21 cellular contexts compared by ENCODE assay signal in genomic region chr10:13734151-13734550, GRCh38.
"Had no signal": no experiment of that assay in that cellular context is flagged by ENCODE, and none has a peak within 500 bp of the region (broad histone marks: within the 10 kb centered on the region; RNA-seq: fewer than 3 reads in every experiment).

No MANE protein-coding gene starts in this region.

- H2AFZ ChIP-seq: hepatocyte, parathyroid adenoma had no signal

- H3K9me3 Mint-ChIP-seq: activated naive CD4-positive, alpha-beta T cell treated with anti-CD3 and anti-CD28 coated beads, Interleukin-2, amount 50 U/mL, for 24 hours; activated naive CD8-positive, alpha-beta T cell treated with anti-CD3 and anti-CD28 coated beads, Interleukin-2, amount 50 U/mL, for 24 hours; activated T-helper 2 cell treated with anti-CD3 and anti-CD28 coated beads, Interferon-gamma antibody, Interleukin-2, Interleukin-4, amounts not matched to agents 10 μg/mL and 5 μg/mL and 100 μg/mL, durations not matched to agents 14 hours and 24 hours and 36 hours; effector memory CD8-positive, alpha-beta T cell; T-helper 2 cell treated with Interferon-gamma antibody and Interleukin-4, amounts not matched to agents 5 μg/mL and 100 μg/mL, for 36 hours had no signal

- H3K79me2 ChIP-seq: hepatocyte, parathyroid adenoma had no signal

- H3K4me2 ChIP-seq: hepatocyte had no signal

- H3K36me3 Mint-ChIP-seq: activated CD8-positive, alpha-beta memory T cell treated with anti-CD3 and anti-CD28 coated beads, Interleukin-2, amount 10 ng/mL, durations not matched to agents 7 days and 5 days; activated naive CD4-positive, alpha-beta T cell treated with anti-CD3 and anti-CD28 coated beads, Interleukin-2, amount 50 U/mL, for 24 hours had no signal

- H3K4me1 ChIP-seq: gastroesophageal sphincter, parathyroid adenoma, psoas muscle, tibial nerve had no signal

- H3K27ac Mint-ChIP-seq: activated CD4-positive, alpha-beta T cell treated with anti-CD3 and anti-CD28 coated beads for 36 hours; activated CD8-positive, alpha-beta memory T cell treated with anti-CD3 and anti-CD28 coated beads, Interleukin-2, amount 10 ng/mL, durations not matched to agents 7 days and 5 days; activated CD8-positive, alpha-beta T cell treated with anti-CD3 and anti-CD28 coated beads, Interleukin-2, amount 10 ng/mL, durations not matched to agents 7 days and 5 days; activated naive CD8-positive, alpha-beta T cell treated with anti-CD3 and anti-CD28 coated beads, Interleukin-2, amount 50 U/mL, for 24 hours; activated T-helper 2 cell treated with anti-CD3 and anti-CD28 coated beads, Interferon-gamma antibody, Interleukin-2, Interleukin-4, amounts not matched to agents 10 μg/mL and 5 μg/mL and 100 μg/mL, durations not matched to agents 14 hours and 24 hours and 36 hours; effector memory CD8-positive, alpha-beta T cell; T-helper 2 cell treated with Interferon-gamma antibody and Interleukin-4, amounts not matched to agents 5 μg/mL and 100 μg/mL, for 36 hours had no signal

- DNase-seq: activated CD4-positive, alpha-beta T cell treated with anti-CD3 and anti-CD28 coated beads for 36 hours; activated CD4-positive, CD25-positive, alpha-beta regulatory T cell; activated CD8-positive, alpha-beta memory T cell treated with anti-CD3 and anti-CD28 coated beads, Interleukin-2, amount 10 ng/mL, durations not matched to agents 7 days and 5 days; activated CD8-positive, alpha-beta T cell treated with anti-CD3 and anti-CD28 coated beads, Interleukin-2, amount 10 ng/mL, durations not matched to agents 7 days and 5 days; activated naive CD8-positive, alpha-beta T cell treated with anti-CD3 and anti-CD28 coated beads, Interleukin-2, amount 50 U/mL, for 24 hours; activated T-cell treated with anti-CD3 and anti-CD28 coated beads, Interleukin-2, amount 50 U/mL, for 48 hours; amygdala; effector memory CD8-positive, alpha-beta T cell; islet precursor cell; mammary epithelial cell; occipital lobe; psoas muscle; stimulated activated naive CD4-positive, alpha-beta T cell treated with Interleukin-2 at 50 U/mL for 16 hours had no signal

- H3K9me3 ChIP-seq: gastroesophageal sphincter, psoas muscle, tibial nerve had no signal

- H3K9ac ChIP-seq: parathyroid adenoma had no signal

- H3K4me1 Mint-ChIP-seq: activated CD4-positive, alpha-beta T cell treated with anti-CD3 and anti-CD28 coated beads for 36 hours; activated CD8-positive, alpha-beta memory T cell treated with anti-CD3 and anti-CD28 coated beads, Interleukin-2, amount 10 ng/mL, durations not matched to agents 7 days and 5 days; activated naive CD4-positive, alpha-beta T cell treated with anti-CD3 and anti-CD28 coated beads, Interleukin-2, amount 50 U/mL, for 24 hours; activated naive CD8-positive, alpha-beta T cell treated with anti-CD3 and anti-CD28 coated beads, Interleukin-2, amount 50 U/mL, for 24 hours had no signal

- H3K4me3 Mint-ChIP-seq: activated CD4-positive, alpha-beta T cell treated with anti-CD3 and anti-CD28 coated beads for 36 hours; activated CD8-positive, alpha-beta memory T cell treated with anti-CD3 and anti-CD28 coated beads, Interleukin-2, amount 10 ng/mL, durations not matched to agents 7 days and 5 days; activated CD8-positive, alpha-beta T cell treated with anti-CD3 and anti-CD28 coated beads, Interleukin-2, amount 10 ng/mL, durations not matched to agents 7 days and 5 days; activated naive CD4-positive, alpha-beta T cell treated with anti-CD3 and anti-CD28 coated beads, Interleukin-2, amount 50 U/mL, for 24 hours; activated naive CD8-positive, alpha-beta T cell treated with anti-CD3 and anti-CD28 coated beads, Interleukin-2, amount 50 U/mL, for 24 hours; effector memory CD8-positive, alpha-beta T cell; T-helper 2 cell treated with Interferon-gamma antibody and Interleukin-4, amounts not matched to agents 5 μg/mL and 100 μg/mL, for 36 hours had no signal

- H3K27ac ChIP-seq: coronary artery, gastroesophageal sphincter, hepatocyte, parathyroid adenoma, psoas muscle, tibial nerve had no signal

- H3K27me3 Mint-ChIP-seq: activated CD4-positive, alpha-beta T cell treated with anti-CD3 and anti-CD28 coated beads for 36 hours; activated naive CD4-positive, alpha-beta T cell treated with anti-CD3 and anti-CD28 coated beads, Interleukin-2, amount 50 U/mL, for 24 hours; activated naive CD8-positive, alpha-beta T cell treated with anti-CD3 and anti-CD28 coated beads, Interleukin-2, amount 50 U/mL, for 24 hours had no signal

- ATAC-seq: activated CD4-positive, alpha-beta T cell treated with anti-CD3 and anti-CD28 coated beads for 36 hours; activated CD8-positive, alpha-beta memory T cell treated with anti-CD3 and anti-CD28 coated beads, Interleukin-2, amount 10 ng/mL, durations not matched to agents 7 days and 5 days; activated CD8-positive, alpha-beta T cell treated with anti-CD3 and anti-CD28 coated beads, Interleukin-2, amount 10 ng/mL, durations not matched to agents 7 days and 5 days; activated naive CD8-positive, alpha-beta T cell treated with anti-CD3 and anti-CD28 coated beads, Interleukin-2, amount 50 U/mL, for 24 hours; effector memory CD8-positive, alpha-beta T cell; gastroesophageal sphincter; psoas muscle had no signal

- H3K27me3 ChIP-seq: gastroesophageal sphincter, hepatocyte, tibial nerve had no signal

- H3K4me3 ChIP-seq: coronary artery, gastroesophageal sphincter, hepatocyte, psoas muscle, tibial nerve had no signal
